In the genomic region with DNA sequence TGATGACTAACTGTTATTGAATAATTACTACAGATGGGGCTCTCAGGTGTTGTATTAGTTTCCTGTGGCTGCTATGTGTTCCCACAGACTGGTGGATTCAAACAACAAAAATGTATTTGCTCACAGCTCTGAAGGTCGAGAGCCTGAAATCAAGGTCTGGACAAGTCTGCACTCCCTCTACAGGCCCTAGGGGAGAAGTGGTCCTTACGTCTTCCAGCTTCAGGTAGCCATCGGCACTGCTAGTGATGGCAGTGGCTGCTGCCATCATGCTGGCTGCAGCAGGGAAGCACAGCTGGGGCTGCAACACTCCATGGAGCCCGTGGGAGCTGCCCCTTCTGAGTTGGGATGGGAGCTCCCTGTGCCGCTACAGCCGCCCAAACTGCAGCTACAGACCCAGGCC, we compare ENCODE assay signal across 22 cellular contexts. TPM values are rescaled to one million over a fixed set of nuclear protein-coding genes. Genes with fewer than 3 reads are reported as not detected.
DNase-seq lines count a peak whose midpoint lies in the region; ATAC-seq and TF ChIP-seq lines count a peak whose summit lies in the region.
"Had no signal": no experiment of that assay in that cellular context is flagged by ENCODE, and none has a peak within 500 bp of the region (broad histone marks: within the 10 kb centered on the region; RNA-seq: fewer than 3 reads in every experiment).

No MANE protein-coding gene starts in this region.

- peak; percentile 9 for TF ChIP-seq CTCF in AG09309 (IDR thresholded peaks at IDR 0.05; ENCODE audit: control insufficient read depth, insufficient read depth, low read depth, low read length, missing control alignments)
- TF ChIP-seq CTCF in WTC11 (IDR thresholded peaks at IDR 0.05): peak; percentile 18; the same call in 1 of the 2 replicates
- no peak for TF ChIP-seq CTCF in mesothelial cell of epicardium (IDR thresholded peaks at IDR 0.05; ENCODE audit: unreplicated experiment)

- POLR2A ChIA-PET in WTC11 (lab: Charles Lee): interaction anchor here (1.4 kb wide), 1 partner anchor 92 kb away, joined by 3 read pairs; no protein-coding TSS in a partner anchor

- H3K36me3 Mint-ChIP-seq in WTC11 (no peaks in the 10 kb centered on the region), mesothelial cell of epicardium (no peaks in the 10 kb centered on the region)
- H3K36me3 Mint-ChIP-seq: activated CD8-positive, alpha-beta memory T cell treated with anti-CD3 and anti-CD28 coated beads, Interleukin-2, amount 10 ng/mL, durations not matched to agents 7 days and 5 days; T-cell had no signal

- H3K4me3 ChIP-seq in AG09309 (ENCODE audit: control insufficient read depth, low read depth, low read length): no peak overlapping the region
- H3K4me3 ChIP-seq: PC-9, transverse colon had no signal

- peak; percentile 70 for ATAC-seq in WTC11
- no peak for ATAC-seq in GM18873 (IDR thresholded peaks at IDR 0.05; ENCODE audit: low FRiP score, unreplicated experiment)
- ATAC-seq: activated CD8-positive, alpha-beta memory T cell treated with anti-CD3 and anti-CD28 coated beads, Interleukin-2, amount 10 ng/mL, durations not matched to agents 7 days and 5 days; sciatic nerve; T-cell had no signal

- H3K4me1 Mint-ChIP-seq in WTC11: peaks cover 17% of the 10 kb centered on the region
- H3K4me1 Mint-ChIP-seq in mesothelial cell of epicardium: peaks cover 43% of the 10 kb centered on the region
- H3K4me1 Mint-ChIP-seq: activated CD8-positive, alpha-beta memory T cell treated with anti-CD3 and anti-CD28 coated beads, Interleukin-2, amount 10 ng/mL, durations not matched to agents 7 days and 5 days; T-cell had no signal

- DNase-seq in AG09309 (ENCODE audit: low read depth): no peak
- peak; percentile 21 for DNase-seq in HT1080 (ENCODE audit: low read depth)
- DNase-seq in WTC11 (ENCODE audit: low spot score): peak; percentile 35
- peak; percentile 40 for DNase-seq in iPS-NIHi11 (ENCODE audit: low spot score)
- DNase-seq in NCI-H1048 (lab: John Stamatoyannopoulos, UW): no peak
- DNase-seq in NCI-H446 (lab: John Stamatoyannopoulos, UW): no peak
- no peak for DNase-seq in mesothelial cell of epicardium (ENCODE audit: low spot score in 2 of 2, unreplicated experiment in 2 of 2)
- DNase-seq: activated CD4-positive, CD25-positive, alpha-beta regulatory T cell; activated CD8-positive, alpha-beta memory T cell treated with anti-CD3 and anti-CD28 coated beads, Interleukin-2, amount 10 ng/mL, durations not matched to agents 7 days and 5 days; activated gamma-delta T cell; mammary epithelial cell; NCI-H1436 treated with DMSO at 0.1 percent for 48 hours; PC-9; stimulated activated CD4-positive, alpha-beta T cell treated with anti-CD3 and anti-CD28 coated beads, Interleukin-4, amount 100 ng/mL, for 1 hour; T-cell; transverse colon had no signal

- H3K27ac Mint-ChIP-seq in WTC11 (no peak overlapping the region), mesothelial cell of epicardium (no peak overlapping the region)
- H3K27ac Mint-ChIP-seq: activated CD8-positive, alpha-beta memory T cell treated with anti-CD3 and anti-CD28 coated beads, Interleukin-2, amount 10 ng/mL, durations not matched to agents 7 days and 5 days; T-cell had no signal

- H3K27me3 Mint-ChIP-seq in WTC11 (ENCODE audit: low read depth): peaks cover 30% of the 10 kb centered on the region
- H3K27me3 Mint-ChIP-seq in mesothelial cell of epicardium (ENCODE audit: low read depth): peaks cover 3% of the 10 kb centered on the region

- no peak overlapping the region for H3K4me3 Mint-ChIP-seq in WTC11
- no peak overlapping the region for H3K4me3 Mint-ChIP-seq in mesothelial cell of epicardium
- H3K4me3 Mint-ChIP-seq: activated CD8-positive, alpha-beta memory T cell treated with anti-CD3 and anti-CD28 coated beads, Interleukin-2, amount 10 ng/mL, durations not matched to agents 7 days and 5 days; T-cell had no signal

- H3K9me3 Mint-ChIP-seq in WTC11: peaks cover 18% of the 10 kb centered on the region
- peaks cover 4% of the 10 kb centered on the region for H3K9me3 Mint-ChIP-seq in mesothelial cell of epicardium

- CTCF ChIA-PET in WTC11 (lab: Charles Lee): interaction anchor here (0.7 to 3.0 kb wide), 15 partner anchors 15 to 129 kb away, joined by 3 to 13 read pairs (median 6); partner anchors contain the start of gene MEDAG

TF ChIP-seq in WTC11, 78 proteins besides CTCF, POLR2A, EP300 and RAD21 (continues in another document):
- TF ChIP-seq, protein P1, sequence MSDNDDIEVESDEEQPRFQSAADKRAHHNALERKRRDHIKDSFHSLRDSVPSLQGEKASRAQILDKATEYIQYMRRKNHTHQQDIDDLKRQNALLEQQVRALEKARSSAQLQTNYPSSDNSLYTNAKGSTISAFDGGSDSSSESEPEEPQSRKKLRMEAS (CRISPR knock-in tag; IDR thresholded peaks at IDR 0.05): no peak
- TF ChIP-seq CREM (CRISPR knock-in tag; IDR thresholded peaks at IDR 0.05): no peak
- TF ChIP-seq, protein P2, sequence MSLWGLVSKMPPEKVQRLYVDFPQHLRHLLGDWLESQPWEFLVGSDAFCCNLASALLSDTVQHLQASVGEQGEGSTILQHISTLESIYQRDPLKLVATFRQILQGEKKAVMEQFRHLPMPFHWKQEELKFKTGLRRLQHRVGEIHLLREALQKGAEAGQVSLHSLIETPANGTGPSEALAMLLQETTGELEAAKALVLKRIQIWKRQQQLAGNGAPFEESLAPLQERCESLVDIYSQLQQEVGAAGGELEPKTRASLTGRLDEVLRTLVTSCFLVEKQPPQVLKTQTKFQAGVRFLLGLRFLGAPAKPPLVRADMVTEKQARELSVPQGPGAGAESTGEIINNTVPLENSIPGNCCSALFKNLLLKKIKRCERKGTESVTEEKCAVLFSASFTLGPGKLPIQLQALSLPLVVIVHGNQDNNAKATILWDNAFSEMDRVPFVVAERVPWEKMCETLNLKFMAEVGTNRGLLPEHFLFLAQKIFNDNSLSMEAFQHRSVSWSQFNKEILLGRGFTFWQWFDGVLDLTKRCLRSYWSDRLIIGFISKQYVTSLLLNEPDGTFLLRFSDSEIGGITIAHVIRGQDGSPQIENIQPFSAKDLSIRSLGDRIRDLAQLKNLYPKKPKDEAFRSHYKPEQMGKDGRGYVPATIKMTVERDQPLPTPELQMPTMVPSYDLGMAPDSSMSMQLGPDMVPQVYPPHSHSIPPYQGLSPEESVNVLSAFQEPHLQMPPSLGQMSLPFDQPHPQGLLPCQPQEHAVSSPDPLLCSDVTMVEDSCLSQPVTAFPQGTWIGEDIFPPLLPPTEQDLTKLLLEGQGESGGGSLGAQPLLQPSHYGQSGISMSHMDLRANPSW (CRISPR knock-in tag; conservative IDR thresholded peaks at IDR 0.05; ENCODE audit: low read depth): no peak
- no peak for TF ChIP-seq ZNF671 (CRISPR knock-in tag; IDR thresholded peaks at IDR 0.05)
- TF ChIP-seq, protein P3, sequence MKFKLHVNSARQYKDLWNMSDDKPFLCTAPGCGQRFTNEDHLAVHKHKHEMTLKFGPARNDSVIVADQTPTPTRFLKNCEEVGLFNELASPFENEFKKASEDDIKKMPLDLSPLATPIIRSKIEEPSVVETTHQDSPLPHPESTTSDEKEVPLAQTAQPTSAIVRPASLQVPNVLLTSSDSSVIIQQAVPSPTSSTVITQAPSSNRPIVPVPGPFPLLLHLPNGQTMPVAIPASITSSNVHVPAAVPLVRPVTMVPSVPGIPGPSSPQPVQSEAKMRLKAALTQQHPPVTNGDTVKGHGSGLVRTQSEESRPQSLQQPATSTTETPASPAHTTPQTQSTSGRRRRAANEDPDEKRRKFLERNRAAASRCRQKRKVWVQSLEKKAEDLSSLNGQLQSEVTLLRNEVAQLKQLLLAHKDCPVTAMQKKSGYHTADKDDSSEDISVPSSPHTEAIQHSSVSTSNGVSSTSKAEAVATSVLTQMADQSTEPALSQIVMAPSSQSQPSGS (CRISPR knock-in tag; IDR thresholded peaks at IDR 0.05; ENCODE audit: borderline replicate concordance, low read depth): no peak
- no peak for TF ChIP-seq AFF4 (CRISPR knock-in tag; IDR thresholded peaks at IDR 0.05; ENCODE audit: borderline replicate concordance)
- TF ChIP-seq ZNF263 (CRISPR knock-in tag; IDR thresholded peaks at IDR 0.05; ENCODE audit: low read depth): no peak

RNA-seq across cellular contexts. Expression of gene TEX26, which starts 1.9 kb away (rescaled TPM):
- total RNA-seq in HT1080 (2014; rRNA removed; shearing (Covaris generic)): not detected in 2 replicates
- polyA plus RNA-seq in HT1080 (2015; cell fraction: cytosol; rRNA removed): not detected in 2 replicates
- not detected in 2 replicates for polyA plus RNA-seq in HT1080 (2015; cell fraction: nucleus; rRNA removed)
- total RNA-seq in WTC11 (2021) (not detected in 3 replicates), mesothelial cell of epicardium (not detected in 3 replicates)
- total RNA-seq: activated CD8-positive, alpha-beta memory T cell treated with anti-CD3 and anti-CD28 coated beads, Interleukin-2, amount 10 ng/mL, durations not matched to agents 7 days and 5 days; astrocyte; Caco-2; mammary epithelial cell; NCI-H460; PC-9; T-cell; transverse colon had no signal
- polyA plus RNA-seq: mammary epithelial cell, neural cell had no signal

RNA-seq across cellular contexts. Expression of gene MEDAG, which starts 28.3 kb away (rescaled TPM):
- total RNA-seq in HT1080 (2014; rRNA removed; shearing (Covaris generic)): not detected in 2 replicates
- not detected in 2 replicates for polyA plus RNA-seq in HT1080 (2015; cell fraction: cytosol; rRNA removed)
- polyA plus RNA-seq in HT1080 (2015; cell fraction: nucleus; rRNA removed): not detected in 2 replicates
- total RNA-seq in WTC11 (2021) (1.9 to 2.4 TPM (median 2.1 TPM) in 3 replicates), mesothelial cell of epicardium (7.5 to 7.9 TPM (median 7.7 TPM) in 3 replicates)
- total RNA-seq: Caco-2, NCI-H460, PC-9, T-cell had no signal
- polyA plus RNA-seq: neural cell had no signal

Comparison
In these comparisons a context has a peak if more than half of its experiments do, and no peak if none do; other contexts are left out.
1. DNase-seq: peak in HT1080 (single experiment), WTC11 (single experiment) and iPS-NIHi11 (single experiment); none in AG09309 (single experiment), NCI-H1048 (single experiment), NCI-H446 (0 of 2) and mesothelial cell of epicardium (0 of 2).